8 cellular contexts compared by ENCODE assay signal in the genomic region with DNA sequence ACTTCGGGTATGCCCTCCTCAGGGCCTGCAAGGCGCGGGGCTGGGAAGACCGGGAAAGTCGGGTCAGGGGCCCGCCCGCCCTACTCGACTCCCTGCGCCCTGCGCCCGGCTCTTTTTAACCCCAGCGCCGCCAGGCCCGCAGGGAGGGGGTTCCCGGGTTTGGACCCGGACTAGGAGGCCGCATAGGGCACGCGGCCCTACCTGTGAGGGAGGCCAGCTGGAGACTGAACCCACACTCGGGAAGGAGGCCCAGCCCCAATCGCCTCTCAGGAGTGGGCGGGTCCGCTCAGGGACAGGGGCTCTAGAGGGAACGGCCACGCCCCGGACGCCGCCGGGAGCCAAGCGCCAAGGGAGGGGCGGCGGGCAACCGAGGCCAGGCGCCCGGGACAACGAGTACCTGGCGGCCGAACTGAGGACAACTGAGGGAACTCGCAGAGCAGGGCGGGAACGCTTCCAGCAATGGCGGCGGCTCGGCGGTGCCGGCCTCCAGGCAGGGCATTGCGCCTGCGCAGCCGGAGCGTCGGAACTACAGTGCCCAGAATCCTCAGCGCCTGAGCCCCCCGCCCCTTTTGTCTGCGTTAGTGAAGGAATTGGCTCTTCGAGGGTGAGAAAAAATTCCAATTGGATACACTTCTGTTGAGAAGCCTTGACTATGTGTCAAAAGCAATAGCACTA. TPM values are rescaled to one million over a fixed set of nuclear protein-coding genes. Genes with fewer than 3 reads are reported as not detected.
DNase-seq lines count a peak whose midpoint lies in the region; ATAC-seq, FAIRE-seq and TF ChIP-seq lines count a peak whose summit lies in the region.

A gene (minus strand): TSS at position 484 of the 675 bp plus-strand sequence.

- intact Hi-C loops in pancreas (cut with DNase I), result no loop called here
- intact Hi-C loops in tibial artery (cut with DNase I; ENCODE audit: low total_unique reads), result no loop called here

- WGBS in pancreas, 2 donors, result 0% methylated on average over 52 to 55 of the region's 55 CpGs

- H3K4me3 ChIP-seq in adipocyte (ENCODE audit: low read length) (peak within 1 kb of the TSS; percentile 84), cardiac muscle cell (peak within 1 kb of the TSS; percentile 45), pancreas (peak within 1 kb of the TSS; percentile 35 to 63 (median 48)), tibial artery (peak within 1 kb of the TSS; percentile 60 to 86)

- ATAC-seq in HG02623 (IDR thresholded peaks at IDR 0.05; ENCODE audit: unreplicated experiment) (peak; percentile 93), pancreas (peak; percentile 96 to 98 (median 96))

- peak within 1 kb of the TSS; percentile 92 for H3K9ac ChIP-seq in adipocyte (ENCODE audit: low read length)

- DNase-seq in NCI-H1105 (lab: John Stamatoyannopoulos, UW) (peak; percentile 98), SW 1271 (lab: John Stamatoyannopoulos, UW) (peak; percentile 98 to 99), adipocyte (ENCODE audit: low read depth) (peak; percentile 97), cardiac muscle cell (ENCODE audit: low read depth in 1 of 2, low spot score in 1 of 2) (peak; percentile 95 to 98), pancreas (peak; percentile 97 to 99 (median 98)), tibial artery (peak; percentile 93 to 98)

- H3K4me1 ChIP-seq in adipocyte (ENCODE audit: control insufficient read depth, insufficient read depth, low read length), result peaks cover 15% of the 10 kb centered on the region
- H3K4me1 ChIP-seq in cardiac muscle cell (ENCODE audit: low read depth), result no peaks in the 10 kb centered on the region
- peaks cover 0 to 7% (median 4%) of the 10 kb centered on the region in 3 donors for H3K4me1 ChIP-seq in pancreas
- H3K4me1 ChIP-seq in tibial artery, result peaks cover 0 to 15% (median 8%) of the 10 kb centered on the region in 4 donors

- H3K27ac ChIP-seq in cardiac muscle cell, result peak within 1 kb of the TSS; percentile 90
- H3K27ac ChIP-seq in pancreas, result peak within 1 kb of the TSS; percentile 86 to 92 (median 87)
- peak within 1 kb of the TSS; percentile 93 to 96 for H3K27ac ChIP-seq in tibial artery

- TF ChIP-seq CTCF in cardiac muscle cell (IDR thresholded peaks at IDR 0.05; ENCODE audit: low read depth, low read length) (no peak), pancreas (IDR thresholded peaks at IDR 0.05) (no peak), tibial artery (IDR thresholded peaks at IDR 0.05) (no peak)

- H3K9me3 ChIP-seq in adipocyte (ENCODE audit: control insufficient read depth, low read length), result no peaks in the 10 kb centered on the region
- H3K9me3 ChIP-seq in cardiac muscle cell (ENCODE audit: low read depth), result no peaks in the 10 kb centered on the region
- H3K9me3 ChIP-seq in pancreas, result no peaks in the 10 kb centered on the region
- H3K9me3 ChIP-seq in tibial artery, result no peaks in the 10 kb centered on the region

- H3K27me3 ChIP-seq in adipocyte (replicated peaks; ENCODE audit: control insufficient read depth, insufficient read depth, low read length) (no peaks in the 10 kb centered on the region), cardiac muscle cell (no peaks in the 10 kb centered on the region), pancreas (no peaks in the 10 kb centered on the region), tibial artery (peaks cover 0 to 5% of the 10 kb centered on the region in 2 donors)

- peak; percentile 55 for TF ChIP-seq POLR2A in GM10847 (IDR thresholded peaks at IDR 0.05; ENCODE audit: extremely low read depth, insufficient read length)

- peaks cover 11% of the 10 kb centered on the region for H3K36me3 ChIP-seq in adipocyte (ENCODE audit: control insufficient read depth, insufficient read depth, low read length, severe bottlenecking)
- no peaks in the 10 kb centered on the region for H3K36me3 ChIP-seq in cardiac muscle cell
- H3K36me3 ChIP-seq in pancreas, result no peaks in the 10 kb centered on the region
- H3K36me3 ChIP-seq in tibial artery, result no peaks in the 10 kb centered on the region

- no peak for FAIRE-seq in pancreas (lab: Jason Lieb, UNC)

RNA-seq across cellular contexts. Expression of the gene that starts here (rescaled TPM):
- total RNA-seq in cardiac muscle cell (3.3 and 6.9 TPM in 2 replicates), pancreas (1 to 10 TPM; 1.0 to 2.7 (median 1.7) TPM)
- polyA plus RNA-seq in cardiac muscle cell (2.5 and 3.9 TPM in 2 replicates), pancreas (1 to 10 TPM in 1 of 2 donors, under 1 TPM in 1; 0.27 to 1.2 TPM)

Comparison
In these comparisons a context has a peak if more than half of its experiments do, and no peak if none do; other contexts are left out.
1. Peak in every context shown above with its lines: DNase-seq, ATAC-seq, H3K4me3 ChIP-seq and H3K27ac ChIP-seq.